In genomic region chr2:129253461-129253812, GRCh38 we compare ENCODE assay signal across 10 cellular contexts.
DNase-seq lines count a peak whose midpoint lies in the region; ATAC-seq and TF ChIP-seq lines count a peak whose summit lies in the region.
"Had no signal": no experiment of that assay in that cellular context is flagged by ENCODE, and none has a peak within 500 bp of the region (broad histone marks: within the 10 kb centered on the region; RNA-seq: fewer than 3 reads in every experiment).

No MANE protein-coding gene starts in this region.

- H3K14ac ChIP-seq in H9 (ENCODE audit: insufficient read depth, low read length): no peak overlapping the region

- WGBS in H9 (ENCODE audit: extremely low coverage, insufficient read length, low lambda C conversion rate): no CpG with 5 or more reads among the region's 5 CpGs
- 57% methylated on average over 5 of the region's 5 CpGs for WGBS in prostate gland

- no peak overlapping the region for H2BK120ac ChIP-seq in H9 (ENCODE audit: low read depth, low read length, poor library complexity, severe bottlenecking)

- no peak overlapping the region for H3K56ac ChIP-seq in H9 (ENCODE audit: insufficient read length, low read depth, low read length)

- H2BK12ac ChIP-seq in H9 (ENCODE audit: insufficient read length, low read depth, low read length): no peak overlapping the region

- no peaks in the 10 kb centered on the region for H3K79me1 ChIP-seq in H9 (ENCODE audit: insufficient read depth, low read depth, low read length, poor library complexity, severe bottlenecking)

- H4K91ac ChIP-seq in H9 (ENCODE audit: insufficient read length, low read depth, low read length): no peak overlapping the region

- no peaks in the 10 kb centered on the region for H3K79me2 ChIP-seq in H9 (ENCODE audit: insufficient read depth, low read length)
- no peaks in the 10 kb centered on the region for H3K79me2 ChIP-seq in parathyroid adenoma

- H2AFZ ChIP-seq in H9 (ENCODE audit: low read length): no peak overlapping the region
- H2AFZ ChIP-seq in parathyroid adenoma: peak overlapping the region; percentile 23

- no peak overlapping the region for H3K27ac Mint-ChIP-seq in H9

- no peak for TF ChIP-seq POLR2A in prostate gland (IDR thresholded peaks at IDR 0.05)

- no peaks in the 10 kb centered on the region for H3K36me3 ChIP-seq in parathyroid adenoma (ENCODE audit: control insufficient read depth, insufficient read depth, low read length)
- no peaks in the 10 kb centered on the region for H3K36me3 ChIP-seq in MG63
- H3K36me3 ChIP-seq in prostate gland: no peaks in the 10 kb centered on the region

- H3K27me3 ChIP-seq in H9 (ENCODE audit: insufficient read depth, low read length) (no peaks in the 10 kb centered on the region), parathyroid adenoma (ENCODE audit: control insufficient read depth, insufficient read depth, low read length) (no peaks in the 10 kb centered on the region), MG63 (no peaks in the 10 kb centered on the region), prostate gland (replicated peaks; ENCODE audit: insufficient read depth) (no peaks in the 10 kb centered on the region)

- H2BK20ac ChIP-seq in H9 (ENCODE audit: low read depth, low read length, poor library complexity, severe bottlenecking): no peak overlapping the region

- H2BK5ac ChIP-seq in H9 (ENCODE audit: insufficient read length, low read length): no peak overlapping the region

- H4K8ac ChIP-seq in H9 (replicated peaks; ENCODE audit: insufficient read length, low read depth, low read length): no peak overlapping the region

- TF ChIP-seq CTCF in H9 (conservative IDR thresholded peaks at IDR 0.05) (peak; percentile 66), epithelial cell of esophagus (IDR thresholded peaks at IDR 0.05; ENCODE audit: insufficient read depth, low read depth, low read length, missing control alignments) (peak; percentile 66), parathyroid adenoma (IDR thresholded peaks at IDR 0.05) (peak; percentile 46), prostate gland (IDR thresholded peaks at IDR 0.05) (peak in 2 of 4 experiments; percentile 27 to 58)

- no peak for ATAC-seq in HG03432 (IDR thresholded peaks at IDR 0.05; ENCODE audit: unreplicated experiment)
- no peak for ATAC-seq in HG03108 (IDR thresholded peaks at IDR 0.05; ENCODE audit: unreplicated experiment)

- intact Hi-C loops in prostate gland (cut with DNase I): no loop called here

- peaks cover 3% of the 10 kb centered on the region; the same call in 1 of the 2 replicates for H3K27me3 Mint-ChIP-seq in H9 (ENCODE audit: low read depth)

- H3K4me3 ChIP-seq in epithelial cell of esophagus (ENCODE audit: low read length) (no peak overlapping the region), parathyroid adenoma (ENCODE audit: low read depth, low read length) (no peak overlapping the region), MG63 (no peak overlapping the region), prostate gland (no peak overlapping the region)

- no peaks in the 10 kb centered on the region for H3K4me1 ChIP-seq in H9 (ENCODE audit: insufficient read depth, low read length)
- H3K4me1 ChIP-seq in parathyroid adenoma: no peaks in the 10 kb centered on the region
- no peaks in the 10 kb centered on the region for H3K4me1 ChIP-seq in prostate gland (replicated peaks)

- no peak overlapping the region for H4K5ac ChIP-seq in H9 (ENCODE audit: insufficient read length, low read depth, low read length)

- peaks cover 3 to 5% of the 10 kb centered on the region in 2 experiments; a peak in 2 of 4 replicates for H3K4me1 Mint-ChIP-seq in H9

- no peak overlapping the region for H3K9ac ChIP-seq in H9 (ENCODE audit: extremely low read depth, insufficient read length, low read length)
- no peak overlapping the region for H3K9ac ChIP-seq in parathyroid adenoma

- peaks cover under 1 to 6% of the 10 kb centered on the region in 2 experiments; a peak in 4 of 5 replicates for H3K9me3 Mint-ChIP-seq in H9

- no peak overlapping the region for H2AK5ac ChIP-seq in H9 (ENCODE audit: insufficient read length, low read length)

- H3K23me2 ChIP-seq in H9 (ENCODE audit: insufficient read length, low read depth, low read length, poor library complexity, severe bottlenecking): no peaks in the 10 kb centered on the region

- no peak overlapping the region for H3T11ph ChIP-seq in H9 (ENCODE audit: low read length)

- H3K18ac ChIP-seq in H9 (ENCODE audit: insufficient read length, low read depth, low read length): no peak overlapping the region

- no peak overlapping the region for H3K4me3 Mint-ChIP-seq in H9

- H3K4me2 ChIP-seq in H9 (ENCODE audit: insufficient read depth, insufficient read length, low read length): no peak overlapping the region
- no peak overlapping the region for H3K4me2 ChIP-seq in parathyroid adenoma (ENCODE audit: low read length)

- H2BK15ac ChIP-seq in H9 (ENCODE audit: low read depth, low read length): no peak overlapping the region

- DNase-seq in H9 (peak; percentile 61), NCI-H69 (lab: John Stamatoyannopoulos, UW) (peak; percentile 13), epithelial cell of esophagus (ENCODE audit: low read depth) (peak; percentile 44), MG63 (no peak), prostate gland (ENCODE audit: low spot score) (no peak)
- DNase-seq: effector memory CD4-positive, alpha-beta T cell; NCI-H2029 treated with DMSO at 0.1 percent for 48 hours had no signal

- H3K9me3 ChIP-seq in H9 (ENCODE audit: control insufficient read depth, low read depth, low read length): no peaks in the 10 kb centered on the region
- H3K9me3 ChIP-seq in parathyroid adenoma (ENCODE audit: control insufficient read depth, low read length): no peaks in the 10 kb centered on the region
- no peaks in the 10 kb centered on the region for H3K9me3 ChIP-seq in MG63
- H3K9me3 ChIP-seq in prostate gland: no peaks in the 10 kb centered on the region

- H3K27ac ChIP-seq in H9 (ENCODE audit: insufficient read length, low read depth, low read length) (no peak overlapping the region), parathyroid adenoma (no peak overlapping the region), prostate gland (no peak overlapping the region)

- H3K4ac ChIP-seq in H9 (ENCODE audit: low read depth, low read length): no peak overlapping the region

- H3K23ac ChIP-seq in H9 (ENCODE audit: insufficient read length, low read depth, low read length): no peak overlapping the region

- H3K36me3 Mint-ChIP-seq in H9 (ENCODE audit: insufficient read depth in 1 of 3, low read depth in 3 of 3): peaks cover 0 to under 1% (median under 1%) of the 10 kb centered on the region in 3 experiments; a peak in 4 of 7 replicates

- no peaks in the 10 kb centered on the region for H4K20me1 ChIP-seq in H9 (ENCODE audit: control insufficient read depth, insufficient read depth, insufficient read length)

Comparison
In these comparisons a context has a peak if more than half of its experiments do, and no peak if none do; other contexts are left out.
1. DNase-seq: peak in H9 (single experiment), NCI-H69 (single experiment) and epithelial cell of esophagus (single experiment); none in MG63 (single experiment) and prostate gland (single experiment).